26 cellular contexts compared by ENCODE assay signal in genomic region chr10:2886662-2887061, GRCh38.
"Had no signal": no experiment of that assay in that cellular context is flagged by ENCODE, and none has a peak within 500 bp of the region (broad histone marks: within the 10 kb centered on the region; RNA-seq: fewer than 3 reads in every experiment).

No MANE protein-coding gene starts in this region.

- H3K4me1 Mint-ChIP-seq: naive B cell; stimulated activated effector memory CD8-positive, alpha-beta T cell treated with anti-CD3 and anti-CD28 coated beads, Interleukin-12 subunit alpha, Interleukin-12 subunit beta, amount 100 ng/mL, for 72 hours had no signal

- H3K4me3 Mint-ChIP-seq: effector memory CD8-positive, alpha-beta T cell; immature natural killer cell; mesothelial cell of epicardium; naive B cell; nephron; neural progenitor cell; stimulated activated effector memory CD8-positive, alpha-beta T cell treated with anti-CD3 and anti-CD28 coated beads, Interleukin-12 subunit alpha, Interleukin-12 subunit beta, amount 100 ng/mL, for 72 hours had no signal

- DNase-seq: cortex of kidney; effector memory CD8-positive, alpha-beta T cell; erythroblast; esophagus squamous epithelium; foreskin melanocyte; glutamatergic neuron; heart right ventricle; hypothalamus; immature natural killer cell; mesenchymal stem cell; mucosa of descending colon; naive B cell; right cardiac atrium; sigmoid colon; stimulated activated CD4-positive, alpha-beta T cell treated with anti-CD3 and anti-CD28 coated beads, Interleukin-2, amount 100 ng/mL, for 24 hours; stimulated activated CD4-positive, alpha-beta T cell treated with anti-CD3 and anti-CD28 coated beads, Interleukin-4, amount 100 ng/mL, for 24 hours; stimulated activated naive CD4-positive, alpha-beta T cell treated with Interleukin-2 at 50 U/mL for 16 hours; stomach; thyroid gland; trophoblast cell had no signal

- H3K9me3 ChIP-seq: esophagus squamous epithelium, heart right ventricle, mucosa of descending colon, prostate gland, sigmoid colon, stomach, thyroid gland had no signal

- H3K4me3 ChIP-seq: esophagus squamous epithelium, heart right ventricle, mucosa of descending colon, neural progenitor cell, prostate gland, sigmoid colon, stomach, thyroid gland had no signal

- H3K4me2 ChIP-seq: neural progenitor cell had no signal

- H3K36me3 ChIP-seq: esophagus squamous epithelium, heart right ventricle, neural progenitor cell, prostate gland, sigmoid colon, stomach, thyroid gland had no signal

- H3K27ac Mint-ChIP-seq: effector memory CD8-positive, alpha-beta T cell; immature natural killer cell; mesothelial cell of epicardium; stimulated activated effector memory CD8-positive, alpha-beta T cell treated with anti-CD3 and anti-CD28 coated beads, Interleukin-12 subunit alpha, Interleukin-12 subunit beta, amount 100 ng/mL, for 72 hours had no signal

- H3K27ac ChIP-seq: esophagus squamous epithelium, heart right ventricle, neural progenitor cell, prostate gland, sigmoid colon, stomach, thyroid gland had no signal

- H3K36me3 Mint-ChIP-seq: immature natural killer cell; mesothelial cell of epicardium; naive B cell; neural progenitor cell; stimulated activated effector memory CD8-positive, alpha-beta T cell treated with anti-CD3 and anti-CD28 coated beads, Interleukin-12 subunit alpha, Interleukin-12 subunit beta, amount 100 ng/mL, for 72 hours had no signal

- H3K9ac ChIP-seq: neural progenitor cell had no signal

- H3K4me1 ChIP-seq: esophagus squamous epithelium, heart right ventricle, neural progenitor cell, prostate gland, sigmoid colon, stomach, thyroid gland had no signal

- H3K27me3 ChIP-seq: esophagus squamous epithelium, neural progenitor cell, thyroid gland had no signal

- H3K9me3 Mint-ChIP-seq: immature natural killer cell; mesothelial cell of epicardium; nephron; neural progenitor cell; stimulated activated effector memory CD8-positive, alpha-beta T cell treated with anti-CD3 and anti-CD28 coated beads, Interleukin-12 subunit alpha, Interleukin-12 subunit beta, amount 100 ng/mL, for 72 hours had no signal

- ATAC-seq: effector memory CD8-positive, alpha-beta T cell; heart right ventricle; left lobe of liver; mucosa of descending colon; right cardiac atrium; stimulated activated effector memory CD8-positive, alpha-beta T cell treated with anti-CD3 and anti-CD28 coated beads, Interleukin-12 subunit alpha, Interleukin-12 subunit beta, amount 100 ng/mL, for 72 hours had no signal

- H2AFZ ChIP-seq: neural progenitor cell had no signal
